Comparison of ENCODE assay signal across 18 cellular contexts in genomic region chrX:20829665-20830481, GRCh38.
DNase-seq lines count a peak whose midpoint lies in the region; ATAC-seq and TF ChIP-seq lines count a peak whose summit lies in the region.
"Had no signal": no experiment of that assay in that cellular context is flagged by ENCODE, and none has a peak within 500 bp of the region (broad histone marks: within the 10 kb centered on the region; RNA-seq: fewer than 3 reads in every experiment).

No MANE protein-coding gene starts in this region.

- H3K4me1 Mint-ChIP-seq in brain = peaks cover 7% of the 10 kb centered on the region
- H3K4me1 Mint-ChIP-seq in naive thymus-derived CD8-positive, alpha-beta T cell = no peaks in the 10 kb centered on the region
- H3K4me1 Mint-ChIP-seq: naive B cell had no signal

- peak overlapping the region in 3 of 5 experiments; percentile 0 to 91 (median 38) for H3K27ac Mint-ChIP-seq in brain
- no peak overlapping the region for H3K27ac Mint-ChIP-seq in naive thymus-derived CD8-positive, alpha-beta T cell
- H3K27ac Mint-ChIP-seq: activated T-cell treated with anti-CD3 and anti-CD28 coated beads, Interleukin-2, amount 50 U/mL, for 72 hours; naive B cell; stimulated activated naive CD8-positive, alpha-beta T cell treated with anti-CD3 and anti-CD28 coated beads, Interleukin-15, Interleukin-2, amounts not matched to agents 100 ng/mL and 50 ng/mL, for 24 hours; T-helper 1 cell treated with Interleukin-12 subunit alpha and Interleukin-12 subunit beta and Interleukin-4 antibody, amounts not matched to agents 30 μg/mL and 1 μg/mL, for 36 hours had no signal

- H3K9me3 Mint-ChIP-seq in brain = peaks cover 0 to under 1% (median 0%) of the 10 kb centered on the region in 5 experiments
- peaks cover 0 to under 1% (median 0%) of the 10 kb centered on the region in 9 donors for H3K9me3 Mint-ChIP-seq in naive thymus-derived CD8-positive, alpha-beta T cell
- H3K9me3 Mint-ChIP-seq: activated T-cell treated with anti-CD3 and anti-CD28 coated beads, Interleukin-2, amount 50 U/mL, for 72 hours; stimulated activated naive CD8-positive, alpha-beta T cell treated with anti-CD3 and anti-CD28 coated beads, Interleukin-15, Interleukin-2, amounts not matched to agents 100 ng/mL and 50 ng/mL, for 24 hours; T-helper 1 cell treated with Interleukin-12 subunit alpha and Interleukin-12 subunit beta and Interleukin-4 antibody, amounts not matched to agents 30 μg/mL and 1 μg/mL, for 36 hours had no signal

- POLR2A ChIA-PET in naive thymus-derived CD8-positive, alpha-beta T cell (lab: Charles Lee) = no interaction called here

- TF ChIP-seq CTCF in NB4 (IDR thresholded peaks at IDR 0.05; ENCODE audit: low read depth, low read length) (no peak), brain (conservative IDR thresholded peaks at IDR 0.05) (no peak)

- H3K36me3 Mint-ChIP-seq in brain = no peaks in the 10 kb centered on the region
- H3K36me3 Mint-ChIP-seq in naive thymus-derived CD8-positive, alpha-beta T cell = no peaks in the 10 kb centered on the region
- H3K36me3 Mint-ChIP-seq: naive B cell had no signal

- DNase-seq in EH (ENCODE audit: low read depth) (peak; percentile 0), NB4 (ENCODE audit: low read depth) (peak; percentile 21), mucosa of gallbladder (ENCODE audit: low spot score) (peak; percentile 10), LoVo (ENCODE audit: low spot score) (no peak), NCI-H2029 (lab: John Stamatoyannopoulos, UW) (no peak)
- DNase-seq in naive thymus-derived CD8-positive, alpha-beta T cell = no peak
- DNase-seq: activated CD4-positive, alpha-beta T cell treated with anti-CD3 and anti-CD28 coated beads for 48 hours; activated T-cell treated with anti-CD3 and anti-CD28 coated beads, Interleukin-2, amount 50 U/mL, for 72 hours; left colon; naive B cell; NCI-H2171; OCI-M1; right cardiac atrium had no signal

- no peak overlapping the region for H3K4me3 Mint-ChIP-seq in brain
- no peak overlapping the region for H3K4me3 Mint-ChIP-seq in naive thymus-derived CD8-positive, alpha-beta T cell
- H3K4me3 Mint-ChIP-seq: activated T-cell treated with anti-CD3 and anti-CD28 coated beads, Interleukin-2, amount 50 U/mL, for 72 hours; naive B cell; stimulated activated naive CD8-positive, alpha-beta T cell treated with anti-CD3 and anti-CD28 coated beads, Interleukin-15, Interleukin-2, amounts not matched to agents 100 ng/mL and 50 ng/mL, for 24 hours; T-helper 1 cell treated with Interleukin-12 subunit alpha and Interleukin-12 subunit beta and Interleukin-4 antibody, amounts not matched to agents 30 μg/mL and 1 μg/mL, for 36 hours had no signal

- ATAC-seq in naive thymus-derived CD8-positive, alpha-beta T cell = no peak
- no peak for ATAC-seq in HG03520 (IDR thresholded peaks at IDR 0.05; ENCODE audit: unreplicated experiment)
- ATAC-seq: activated T-cell treated with anti-CD3 and anti-CD28 coated beads, Interleukin-2, amount 50 U/mL, for 72 hours; K562; left colon; right cardiac atrium had no signal

- no peak for TF ChIP-seq POLR2A in NB4 (IDR thresholded peaks at IDR 0.05; ENCODE audit: extremely low read depth, insufficient read length)

- H3K4me3 ChIP-seq in NB4 (ENCODE audit: low read depth, low read length) = no peak overlapping the region
- H3K4me3 ChIP-seq: K562 had no signal

- peaks cover 3% of the 10 kb centered on the region for H3K27me3 Mint-ChIP-seq in brain
- H3K27me3 Mint-ChIP-seq in naive thymus-derived CD8-positive, alpha-beta T cell = peaks cover 0 to 4% (median 0%) of the 10 kb centered on the region in 5 donors

Comparison
In these comparisons a context has a peak if more than half of its experiments do, and no peak if none do; other contexts are left out.
1. DNase-seq: peak in EH (single experiment), NB4 (single experiment) and mucosa of gallbladder (single experiment); none in LoVo (single experiment), naive thymus-derived CD8-positive, alpha-beta T cell (0 of 10) and NCI-H2029 (single experiment).
2. H3K27ac Mint-ChIP-seq: peak in brain (3 of 5); none in naive thymus-derived CD8-positive, alpha-beta T cell (0 of 10).